Comparison of ENCODE assay signal across 8 cellular contexts in genomic region chr7:158811461-158811860, GRCh38. TPM values are rescaled to one million over a fixed set of nuclear protein-coding genes. Genes with fewer than 3 reads are reported as not detected.
DNase-seq lines count a peak whose midpoint lies in the region; ATAC-seq and TF ChIP-seq lines count a peak whose summit lies in the region.

No MANE protein-coding gene starts in this region.

- H3K36me3 ChIP-seq in duodenal mucosa (ENCODE audit: control insufficient read depth in 1 of 2, insufficient read depth in 2 of 2, low read length in 2 of 2) (peaks cover 0 to 4% of the 10 kb centered on the region in 2 donors), psoas muscle (ENCODE audit: insufficient read depth in 1 of 2, low read depth in 1 of 2) (peaks cover 0 to 6% of the 10 kb centered on the region in 2 donors)

- H3K27me3 Mint-ChIP-seq in T-helper 17 cell = no peaks in the 10 kb centered on the region

- H3K27me3 ChIP-seq in duodenal mucosa (ENCODE audit: control insufficient read depth in 1 of 2, insufficient read depth in 2 of 2, low read length in 2 of 2) = no peaks in the 10 kb centered on the region
- no peaks in the 10 kb centered on the region for H3K27me3 ChIP-seq in psoas muscle (ENCODE audit: insufficient read depth in 3 of 3, low read length in 2 of 3)

- H3K4me1 Mint-ChIP-seq in T-helper 17 cell = peaks cover 68% of the 10 kb centered on the region

- H3K9ac ChIP-seq in duodenal mucosa (ENCODE audit: low read depth in 1 of 2, low read length in 2 of 2) = no peak overlapping the region

- H3K4me1 ChIP-seq in duodenal mucosa (ENCODE audit: control insufficient read depth in 1 of 2, insufficient read depth in 2 of 2, low read length in 2 of 2) (peaks cover 17 to 31% of the 10 kb centered on the region in 2 donors), psoas muscle (peaks cover 27% of the 10 kb centered on the region)

- intact Hi-C loops in psoas muscle (cut with DNase I) = no loop called here

- peak overlapping the region; percentile 30 for H3K27ac ChIP-seq in duodenal mucosa (ENCODE audit: low read depth, low read length)
- H3K27ac ChIP-seq in psoas muscle = peak overlapping the region; percentile 60
- no peak overlapping the region for H3K27ac ChIP-seq in caudate nucleus (ENCODE audit: low read depth, low read length)

- H3K9me3 ChIP-seq in T-helper 17 cell (ENCODE audit: control insufficient read depth, low read length, poor library complexity, severe bottlenecking) = no peaks in the 10 kb centered on the region
- H3K9me3 ChIP-seq in duodenal mucosa (ENCODE audit: control insufficient read depth in 1 of 2, low read length in 2 of 2) = no peaks in the 10 kb centered on the region
- no peaks in the 10 kb centered on the region for H3K9me3 ChIP-seq in psoas muscle

- peak overlapping the region; percentile 88 for H3K4me3 Mint-ChIP-seq in T-helper 17 cell

- WGBS in psoas muscle, 3 donors = 87 to 91% (median 89%) methylated on average over 8 of the region's 8 CpGs

- peak overlapping the region; percentile 100 for H3K27ac Mint-ChIP-seq in T-helper 17 cell

- H3K36me3 Mint-ChIP-seq in T-helper 17 cell (ENCODE audit: low read depth) = peaks cover 6% of the 10 kb centered on the region

- no peak overlapping the region for H3K4me3 ChIP-seq in AG10803 (ENCODE audit: low read length)
- no peak overlapping the region for H3K4me3 ChIP-seq in duodenal mucosa (ENCODE audit: low read depth in 1 of 2, low read length in 2 of 2)
- H3K4me3 ChIP-seq in psoas muscle = no peak overlapping the region

- TF ChIP-seq CTCF in AG10803 (conservative IDR thresholded peaks at IDR 0.05; ENCODE audit: low read length) (no peak), psoas muscle (IDR thresholded peaks at IDR 0.05) (no peak)

- DNase-seq in AG10803 (ENCODE audit: low read depth) = peak; percentile 77
- no peak for DNase-seq in T-helper 17 cell
- peak; percentile 34 to 72 for DNase-seq in psoas muscle
- DNase-seq in caudate nucleus (lab: John Stamatoyannopoulos, UW) = no peak
- DNase-seq in cortex of kidney (lab: John Stamatoyannopoulos, UW) = no peak

- no peak for ATAC-seq in T-helper 17 cell
- peak; percentile 53 to 80 (median 71) for ATAC-seq in psoas muscle
- no peak for ATAC-seq in HG03139 (IDR thresholded peaks at IDR 0.05; ENCODE audit: unreplicated experiment)
- ATAC-seq in HG03432 (IDR thresholded peaks at IDR 0.05; ENCODE audit: unreplicated experiment) = no peak

RNA-seq across cellular contexts. Expression of gene ESYT2, which starts 17.8 kb away (rescaled TPM):
- 100 to 1,000 TPM; 104 to 113 TPM for total RNA-seq in T-helper 17 cell
- 10 to 100 TPM; 35.9 to 63.4 (median 54.1) TPM for total RNA-seq in psoas muscle
- polyA plus RNA-seq in psoas muscle = 10 to 100 TPM; 27.5 to 44.0 (median 28.5) TPM

RNA-seq across cellular contexts. Expression of gene DYNC2I1, which starts 44.9 kb away (rescaled TPM):
- total RNA-seq in T-helper 17 cell (10 to 100 TPM; 12.4 to 15.0 TPM), psoas muscle (10 to 100 TPM; 11.1 to 23.6 (median 18.2) TPM)
- polyA plus RNA-seq in psoas muscle = 10 to 100 TPM in 2 of 3 donors, 1 to 10 TPM in 1; 9.7 to 18.1 (median 10.0) TPM

Comparison
In these comparisons a context has a peak if more than half of its experiments do, and no peak if none do; other contexts are left out.
1. DNase-seq: peak in AG10803 (single experiment) and psoas muscle (2 of 2); none in T-helper 17 cell (0 of 3), caudate nucleus (0 of 61) and cortex of kidney (single experiment).
2. ATAC-seq: peak in psoas muscle (4 of 4); none in T-helper 17 cell (single experiment), HG03139 (single experiment) and HG03432 (single experiment).